ENCODE assay signal across 11 cellular contexts in genomic region chr4:73726000-73726399, GRCh38. TPM values are rescaled to one million over a fixed set of nuclear protein-coding genes. Genes with fewer than 3 reads are reported as not detected.
DNase-seq lines count a peak whose midpoint lies in the region; TF ChIP-seq lines count a peak whose summit lies in the region.
"Had no signal": no experiment of that assay in that cellular context is flagged by ENCODE, and none has a peak within 500 bp of the region (broad histone marks: within the 10 kb centered on the region; RNA-seq: fewer than 3 reads in every experiment).

No MANE protein-coding gene starts in this region.

- H3K4me2 ChIP-seq in PC-9 (no peak overlapping the region), osteoblast (ENCODE audit: insufficient read depth, low read length) (no peak overlapping the region)

- POLR2A ChIA-PET in PC-9 (lab: Charles Lee; ENCODE audit: unreplicated experiment), result no interaction called here

- DNase-seq in Daoy (ENCODE audit: low read depth) (peak; percentile 74), PC-9 (peak; percentile 25 to 71), epithelial cell of prostate (ENCODE audit: low read depth, low spot score) (no peak), osteoblast (ENCODE audit: insufficient read length, low spot score, missing footprints) (peak; percentile 83), NCI-H510A treated with DMSO at 0.1 percent for 48 hours (lab: John Stamatoyannopoulos, UW) (no peak), putamen (ENCODE audit: low spot score) (no peak)
- DNase-seq in T-helper 2 cell treated with Interferon-gamma antibody and Interleukin-4, amounts not matched to agents 5 μg/mL and 100 μg/mL, for 36 hours (ENCODE audit: low spot score), result no peak
- DNase-seq in stimulated activated naive CD4-positive, alpha-beta T cell treated with Interleukin-2 at 50 U/mL for 16 hours (lab: John Stamatoyannopoulos, UW), result no peak
- DNase-seq: activated CD8-positive, alpha-beta memory T cell treated with anti-CD3 and anti-CD28 coated beads, Interleukin-2, amount 10 ng/mL, durations not matched to agents 7 days and 5 days; Right ventricle myocardium superior had no signal

- H3K4me1 ChIP-seq in PC-9 (replicated peaks; ENCODE audit: insufficient read depth), result peaks cover 15% of the 10 kb centered on the region
- peaks cover 34% of the 10 kb centered on the region for H3K4me1 ChIP-seq in osteoblast (ENCODE audit: insufficient read depth, low read length)

- H3K27ac ChIP-seq in PC-9 (peak overlapping the region; percentile 60), epithelial cell of prostate (peak overlapping the region; percentile 56), osteoblast (ENCODE audit: low read depth, low read length) (peak overlapping the region; percentile 66)
- H3K27ac ChIP-seq: coronary artery had no signal

- H3K9me3 Mint-ChIP-seq in T-helper 2 cell treated with Interferon-gamma antibody and Interleukin-4, amounts not matched to agents 5 μg/mL and 100 μg/mL, for 36 hours, result no peaks in the 10 kb centered on the region

- no TSS peak for BruUV-seq in PC-9 (replicated peaks; lab: Mats Ljungman, UMichigan)

- H4K20me1 ChIP-seq in PC-9 (ENCODE audit: insufficient read depth) (no peaks in the 10 kb centered on the region), osteoblast (ENCODE audit: insufficient read depth, low read length) (no peaks in the 10 kb centered on the region)

- no peaks in the 10 kb centered on the region for H3F3A ChIP-seq in PC-9 (ENCODE audit: insufficient read depth, low read depth)

- TF ChIP-seq CTCF in PC-9 (conservative IDR thresholded peaks at IDR 0.05) (no peak), osteoblast (IDR thresholded peaks at IDR 0.05; ENCODE audit: extremely low read depth, low read depth, low read length) (no peak)

- H3K36me3 ChIP-seq in PC-9 (ENCODE audit: low read depth) (no peaks in the 10 kb centered on the region), osteoblast (ENCODE audit: insufficient read depth, low read length) (no peaks in the 10 kb centered on the region)

- no peaks in the 10 kb centered on the region for H3K9me3 ChIP-seq in PC-9 (ENCODE audit: insufficient read depth, low read depth)
- H3K9me3 ChIP-seq in osteoblast (ENCODE audit: low read depth, low read length), result no peaks in the 10 kb centered on the region

- H3K27ac Mint-ChIP-seq in T-helper 2 cell treated with Interferon-gamma antibody and Interleukin-4, amounts not matched to agents 5 μg/mL and 100 μg/mL, for 36 hours, result no peak overlapping the region
- H3K27ac Mint-ChIP-seq: activated CD8-positive, alpha-beta memory T cell treated with anti-CD3 and anti-CD28 coated beads, Interleukin-2, amount 10 ng/mL, durations not matched to agents 7 days and 5 days had no signal

- no peaks in the 10 kb centered on the region for H3K9me2 ChIP-seq in PC-9 (ENCODE audit: insufficient read depth)

- H3K79me2 ChIP-seq in PC-9 (ENCODE audit: low read depth) (no peaks in the 10 kb centered on the region), osteoblast (ENCODE audit: insufficient read depth, low read length) (no peaks in the 10 kb centered on the region)

- CTCF ChIA-PET in PC-9 (lab: Charles Lee), result no interaction called here

- intact Hi-C loops in PC-9 (cut with micrococcal nuclease; ENCODE audit: unreplicated experiment), result loop anchor here (5.0 to 10.0 kb wide), 3 partner anchors 136 to 381 kb away; no protein-coding TSS in a partner anchor

- no peak overlapping the region for H3K4me3 Mint-ChIP-seq in T-helper 2 cell treated with Interferon-gamma antibody and Interleukin-4, amounts not matched to agents 5 μg/mL and 100 μg/mL, for 36 hours
- H3K4me3 Mint-ChIP-seq: activated CD8-positive, alpha-beta memory T cell treated with anti-CD3 and anti-CD28 coated beads, Interleukin-2, amount 10 ng/mL, durations not matched to agents 7 days and 5 days had no signal

- no peaks in the 10 kb centered on the region for H3K36me3 Mint-ChIP-seq in T-helper 2 cell treated with Interferon-gamma antibody and Interleukin-4, amounts not matched to agents 5 μg/mL and 100 μg/mL, for 36 hours (ENCODE audit: low read depth)
- H3K36me3 Mint-ChIP-seq: activated CD8-positive, alpha-beta memory T cell treated with anti-CD3 and anti-CD28 coated beads, Interleukin-2, amount 10 ng/mL, durations not matched to agents 7 days and 5 days had no signal

- H3K4me1 Mint-ChIP-seq in T-helper 2 cell treated with Interferon-gamma antibody and Interleukin-4, amounts not matched to agents 5 μg/mL and 100 μg/mL, for 36 hours (ENCODE audit: low read depth), result peaks cover 3% of the 10 kb centered on the region
- H3K4me1 Mint-ChIP-seq: activated CD8-positive, alpha-beta memory T cell treated with anti-CD3 and anti-CD28 coated beads, Interleukin-2, amount 10 ng/mL, durations not matched to agents 7 days and 5 days had no signal

- H3K27me3 Mint-ChIP-seq in T-helper 2 cell treated with Interferon-gamma antibody and Interleukin-4, amounts not matched to agents 5 μg/mL and 100 μg/mL, for 36 hours (ENCODE audit: low read depth), result peaks cover 13% of the 10 kb centered on the region
- H3K27me3 Mint-ChIP-seq: activated CD8-positive, alpha-beta memory T cell treated with anti-CD3 and anti-CD28 coated beads, Interleukin-2, amount 10 ng/mL, durations not matched to agents 7 days and 5 days had no signal

- H3K4me3 ChIP-seq in PC-9 (no peak overlapping the region), osteoblast (ENCODE audit: insufficient read depth, low read length) (no peak overlapping the region)
- H3K4me3 ChIP-seq: coronary artery had no signal

- H3K27me3 ChIP-seq in PC-9 (ENCODE audit: insufficient read depth, low read depth) (no peaks in the 10 kb centered on the region), osteoblast (ENCODE audit: insufficient read depth, low read length) (no peaks in the 10 kb centered on the region)

- no peak overlapping the region for H2AFZ ChIP-seq in PC-9
- H2AFZ ChIP-seq in osteoblast (ENCODE audit: low read length), result no peak overlapping the region

RNA-seq across cellular contexts. Expression of gene CXCL8, which starts 14.4 kb away (rescaled TPM):
- 166 and 198 TPM in 2 replicates for total RNA-seq in Daoy (2014; rRNA removed; shearing (Covaris generic))
- 0.35 and 0.38 TPM in 2 replicates for total RNA-seq in PC-9 (2021)
- 1.5 and 5.8 TPM in 2 replicates for total RNA-seq in osteoblast
- total RNA-seq: Right ventricle myocardium superior had no signal

Comparison
In these comparisons a context has a peak if more than half of its experiments do, and no peak if none do; other contexts are left out.
1. DNase-seq: peak in Daoy (single experiment), PC-9 (2 of 2) and osteoblast (single experiment); none in epithelial cell of prostate (single experiment), T-helper 2 cell treated with Interferon-gamma antibody and Interleukin-4, amounts not matched to agents 5 μg/mL and 100 μg/mL, for 36 hours (single experiment), NCI-H510A treated with DMSO at 0.1 percent for 48 hours (single experiment), stimulated activated naive CD4-positive, alpha-beta T cell treated with Interleukin-2 at 50 U/mL for 16 hours (single experiment) and putamen (single experiment).
2. RNA of gene CXCL8, which starts 14.4 kb away (total RNA-seq): 166 to 198 TPM in Daoy; 1.5 to 5.8 TPM in osteoblast and 0.35 to 0.38 TPM in PC-9; every median in the first group is over 10 times any median in the second.
3. Peak in every context shown above with its lines, with median percentiles within 50 percentile points of each other: H3K27ac ChIP-seq.